ENCODE assay signal across 1 cellular context in the genomic region with DNA sequence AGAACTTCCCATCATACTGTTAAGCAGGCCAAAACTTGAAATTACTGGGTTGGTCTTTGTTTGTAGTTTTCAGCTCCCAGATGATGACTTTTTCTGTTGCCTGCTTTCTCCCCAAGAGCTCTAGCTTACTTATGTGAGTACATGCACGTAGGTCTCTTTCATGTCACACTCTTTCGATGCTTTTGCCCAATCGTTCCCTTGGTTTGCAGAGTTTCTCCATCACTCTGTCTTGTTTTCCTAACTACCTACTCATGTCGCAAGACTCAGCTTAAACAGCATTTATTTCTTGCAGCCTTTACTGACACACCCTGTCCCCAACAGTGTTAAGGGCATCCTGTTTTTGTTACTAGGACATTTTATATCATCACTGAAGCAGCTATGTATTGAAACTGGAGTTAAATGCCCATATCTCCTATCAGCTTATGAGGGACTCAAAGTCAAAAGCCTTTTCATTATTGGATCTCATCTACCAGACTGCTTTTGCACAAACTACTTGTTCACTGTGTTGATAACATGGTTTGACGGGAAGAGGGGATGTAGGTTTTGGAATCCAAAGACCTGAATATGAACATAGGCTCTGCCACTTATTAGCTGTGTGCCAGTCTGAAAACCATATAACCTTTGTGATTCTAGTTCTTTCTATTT.
TF ChIP-seq lines count a peak whose summit lies in the region.

No MANE protein-coding gene starts in this region.

TF ChIP-seq in WTC11, 78 proteins besides CTCF, POLR2A, EP300 and RAD21 (continued from another document):
- TF ChIP-seq AR (CRISPR knock-in tag; IDR thresholded peaks at IDR 0.05), result no peak
- TF ChIP-seq USF2 (CRISPR knock-in tag; IDR thresholded peaks at IDR 0.05), result no peak
- no peak for TF ChIP-seq PRRX2 (CRISPR knock-in tag; IDR thresholded peaks at IDR 0.05)
- TF ChIP-seq ZNF317 (CRISPR knock-in tag; IDR thresholded peaks at IDR 0.05; ENCODE audit: borderline replicate concordance, low read depth), result no peak
- no peak for TF ChIP-seq RELA (CRISPR knock-in tag; IDR thresholded peaks at IDR 0.05; ENCODE audit: borderline replicate concordance)
TF ChIP-seq in WTC11: peak in this region for 0.
